ENCODE assay signal across 10 cellular contexts in the genomic region with DNA sequence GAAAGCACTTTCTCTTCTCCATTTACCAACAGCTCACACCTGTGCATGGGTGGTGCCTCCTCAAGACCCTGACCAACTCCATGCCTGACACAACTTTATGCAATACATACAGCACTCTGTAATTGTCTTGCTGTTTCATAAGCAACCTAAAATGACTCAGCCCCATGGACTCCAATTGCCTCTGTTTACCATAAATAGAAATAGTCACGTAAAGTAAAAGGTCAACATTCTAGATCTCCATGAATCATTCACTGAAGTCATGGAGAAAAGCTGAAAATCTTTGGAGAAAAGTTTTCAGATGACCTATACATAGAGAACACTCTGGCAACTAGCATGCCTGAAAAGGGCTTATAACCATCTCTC.
DNase-seq lines count a peak whose midpoint lies in the region; ATAC-seq and TF ChIP-seq lines count a peak whose summit lies in the region.
"Had no signal": no experiment of that assay in that cellular context is flagged by ENCODE, and none has a peak within 500 bp of the region (broad histone marks: within the 10 kb centered on the region; RNA-seq: fewer than 3 reads in every experiment).

No MANE protein-coding gene starts in this region.

- H3K36me3 ChIP-seq in muscle layer of duodenum (ENCODE audit: control insufficient read depth in 1 of 2, insufficient read depth in 2 of 2, low read length in 2 of 2): peaks cover 4 to 5% of the 10 kb centered on the region in 2 donors

- TF ChIP-seq POLR2A in NB4 (IDR thresholded peaks at IDR 0.05; ENCODE audit: extremely low read depth, insufficient read length): no peak

- no peaks in the 10 kb centered on the region for H3K27me3 ChIP-seq in muscle layer of duodenum (ENCODE audit: low read depth, low read length)

- no peaks in the 10 kb centered on the region for H3K36me3 Mint-ChIP-seq in natural killer cell

- H3K4me1 Mint-ChIP-seq in natural killer cell: peaks cover 13 to 14% of the 10 kb centered on the region in 2 donors

- H3K27me3 Mint-ChIP-seq in natural killer cell (ENCODE audit: low read depth in 2 of 2): no peaks in the 10 kb centered on the region

- no peak overlapping the region for H3K27ac Mint-ChIP-seq in natural killer cell

- H3K9me3 Mint-ChIP-seq in natural killer cell: no peaks in the 10 kb centered on the region

- H3K4me3 Mint-ChIP-seq in natural killer cell: no peak overlapping the region

- ATAC-seq in natural killer cell: no peak
- no peak for ATAC-seq in HG03521 (IDR thresholded peaks at IDR 0.05; ENCODE audit: unreplicated experiment)

- intact Hi-C loops in natural killer cell (cut with micrococcal nuclease): no loop called here

- peaks cover 15 to 57% of the 10 kb centered on the region in 2 donors for H3K4me1 ChIP-seq in muscle layer of duodenum (ENCODE audit: control insufficient read depth in 1 of 2, insufficient read depth in 2 of 2, low read length in 2 of 2)

- TF ChIP-seq CTCF in NB4 (IDR thresholded peaks at IDR 0.05; ENCODE audit: low read depth, low read length) (no peak), natural killer cell (IDR thresholded peaks at IDR 0.05) (no peak)

- peak; percentile 62 for DNase-seq in AG20443 (ENCODE audit: low spot score)
- DNase-seq in NB4 (ENCODE audit: low read depth): peak; percentile 14
- peak; percentile 97 for DNase-seq in dedifferentiated amniotic fluid mesenchymal stem cell (ENCODE audit: extremely low spot score)
- no peak for DNase-seq in HuH-7 (ENCODE audit: low spot score)
- DNase-seq in natural killer cell: no peak
- no peak for DNase-seq in cerebellum (ENCODE audit: low spot score)
- DNase-seq: activated effector memory CD4-positive, alpha-beta T cell treated with anti-CD3 and anti-CD28 coated beads, Interleukin-2, amount 50 U/mL, for 16 hours; T-helper 1 cell had no signal

- H3K9me3 ChIP-seq in muscle layer of duodenum (ENCODE audit: control insufficient read depth in 1 of 2, low read length in 2 of 2): no peaks in the 10 kb centered on the region

- peak overlapping the region; percentile 76 for H3K27ac ChIP-seq in muscle layer of duodenum (ENCODE audit: low read length)

- H3K4me3 ChIP-seq in NB4 (ENCODE audit: low read depth, low read length) (no peak overlapping the region), muscle layer of duodenum (ENCODE audit: low read depth in 1 of 2, low read length in 2 of 2) (no peak overlapping the region)

Comparison
In these comparisons a context has a peak if more than half of its experiments do, and no peak if none do; other contexts are left out.
1. DNase-seq: peak in AG20443 (single experiment), NB4 (single experiment) and dedifferentiated amniotic fluid mesenchymal stem cell (single experiment); none in HuH-7 (single experiment), natural killer cell (single experiment) and cerebellum (single experiment).